In genomic region chr17:78214706-78215061, GRCh38 we compare ENCODE assay signal across 8 cellular contexts. TPM values are rescaled to one million over a fixed set of nuclear protein-coding genes. Genes with fewer than 3 reads are reported as not detected.
DNase-seq lines count a peak whose midpoint lies in the region; ATAC-seq and TF ChIP-seq lines count a peak whose summit lies in the region.

No MANE protein-coding gene starts in this region.

- no peaks in the 10 kb centered on the region for H3K36me3 ChIP-seq in adrenal gland (replicated peaks in 1 of 2)

- intact Hi-C loops in CD14-positive monocyte (cut with micrococcal nuclease): loop anchor here (2.0 to 5.0 kb wide), 2 partner anchors 16 to 38 kb away; no protein-coding TSS in a partner anchor
- intact Hi-C loops in adrenal gland (cut with DNase I): no loop called here
- intact Hi-C loops in head of caudate nucleus (cut with DNase I): loop anchor here (5.0 kb wide), 1 partner anchor 38 kb away; no protein-coding TSS in a partner anchor

- H3K4me3 ChIP-seq in LNCaP clone FGC (ENCODE audit: low read depth, low read length) (peak overlapping the region; percentile 83), choroid plexus epithelial cell (ENCODE audit: low read depth, low read length) (peak overlapping the region; percentile 74), adrenal gland (peak overlapping the region in 1 of 4 donors; percentile 27)

- no peak for ATAC-seq in naive thymus-derived CD8-positive, alpha-beta T cell

- peaks cover 16% of the 10 kb centered on the region for H3K4me1 Mint-ChIP-seq in CD14-positive monocyte
- H3K4me1 Mint-ChIP-seq in naive thymus-derived CD8-positive, alpha-beta T cell: peaks cover 4 to 11% (median 10%) of the 10 kb centered on the region in 4 donors

- peaks cover 5 to 18% of the 10 kb centered on the region in 2 donors for H3K36me3 Mint-ChIP-seq in CD14-positive monocyte
- no peaks in the 10 kb centered on the region for H3K36me3 Mint-ChIP-seq in naive thymus-derived CD8-positive, alpha-beta T cell

- peaks cover 0 to 2% (median 0%) of the 10 kb centered on the region in 3 donors for H3K27me3 Mint-ChIP-seq in CD14-positive monocyte (ENCODE audit: low read depth in 3 of 3)
- H3K27me3 Mint-ChIP-seq in naive thymus-derived CD8-positive, alpha-beta T cell: no peaks in the 10 kb centered on the region

- no peaks in the 10 kb centered on the region for H3K9me3 ChIP-seq in adrenal gland (replicated peaks in 1 of 3)

- POLR2A ChIA-PET in naive thymus-derived CD8-positive, alpha-beta T cell (lab: Charles Lee): interaction anchor here (1.4 kb wide), 1 partner anchor 35 kb away, joined by 3 read pairs; no protein-coding TSS in a partner anchor

- H3K4me1 ChIP-seq in adrenal gland (replicated peaks in 1 of 2): peaks cover 5 to 6% of the 10 kb centered on the region in 2 donors

- peak overlapping the region; percentile 70 to 78 for H3K4me3 Mint-ChIP-seq in CD14-positive monocyte
- peak overlapping the region; percentile 49 to 78 (median 70) for H3K4me3 Mint-ChIP-seq in naive thymus-derived CD8-positive, alpha-beta T cell

- TF ChIP-seq POLR2A in adrenal gland (IDR thresholded peaks at IDR 0.05): no peak

- no peaks in the 10 kb centered on the region for H3K27me3 ChIP-seq in adrenal gland

- H3K27ac Mint-ChIP-seq in CD14-positive monocyte: peak overlapping the region in 3 of 7 donors; percentile 78 to 89 (median 87)
- H3K27ac Mint-ChIP-seq in naive thymus-derived CD8-positive, alpha-beta T cell: no peak overlapping the region

- no peaks in the 10 kb centered on the region for H3K9me3 Mint-ChIP-seq in CD14-positive monocyte
- H3K9me3 Mint-ChIP-seq in naive thymus-derived CD8-positive, alpha-beta T cell: no peaks in the 10 kb centered on the region

- WGBS in adrenal gland, 4 donors: 17 to 33% (median 18%) methylated on average over 4 to 5 of the region's 5 CpGs

- H3K27ac ChIP-seq in adrenal gland: no peak overlapping the region

- DNase-seq in CD14-positive monocyte (ENCODE audit: low spot score): no peak
- no peak for DNase-seq in LNCaP clone FGC (ENCODE audit: low read depth)
- no peak for DNase-seq in choroid plexus epithelial cell (ENCODE audit: low read depth)
- DNase-seq in naive thymus-derived CD8-positive, alpha-beta T cell: no peak
- DNase-seq in HuH-7.5 (ENCODE audit: low spot score): no peak
- no peak for DNase-seq in adrenal gland
- DNase-seq in cerebellar cortex (ENCODE audit: low spot score): no peak
- no peak for DNase-seq in head of caudate nucleus

- TF ChIP-seq CTCF in CD14-positive monocyte (IDR thresholded peaks at IDR 0.05) (no peak), LNCaP clone FGC (IDR thresholded peaks at IDR 0.05; ENCODE audit: control insufficient read depth, extremely low read depth, insufficient read depth) (no peak), choroid plexus epithelial cell (conservative IDR thresholded peaks at IDR 0.05; ENCODE audit: low read depth, low read length) (no peak), adrenal gland (IDR thresholded peaks at IDR 0.05) (no peak)

RNA-seq across cellular contexts. Expression of gene BIRC5, which starts 0.6 kb away (rescaled TPM):
- polyA plus RNA-seq in CD14-positive monocyte (not detected), adrenal gland (1 to 10 TPM in 1 of 3 donors, under 1 TPM in 2; 0.32 to 1.3 (median 0.34) TPM)
- under 1 TPM in 1 of 2 experiments, not detected in 1; 0.30 TPM for total RNA-seq in naive thymus-derived CD8-positive, alpha-beta T cell
- polyA plus RNA-seq in naive thymus-derived CD8-positive, alpha-beta T cell: not detected
- total RNA-seq in adrenal gland: 1 to 10 TPM in 5 of 8 donors, under 1 TPM in 3; 0.12 to 2.9 (median 1.5) TPM

RNA-seq across cellular contexts. Expression of gene TMEM235, which starts 16.7 kb away (rescaled TPM):
- polyA plus RNA-seq in CD14-positive monocyte (not detected), adrenal gland (under 1 TPM in 1 of 3 donors, not detected in 2; 0.07 TPM)
- not detected for total RNA-seq in naive thymus-derived CD8-positive, alpha-beta T cell
- not detected for polyA plus RNA-seq in naive thymus-derived CD8-positive, alpha-beta T cell
- not detected for total RNA-seq in adrenal gland

RNA-seq across cellular contexts. Expression of gene AFMID, which starts 27.5 kb away (rescaled TPM):
- 10 to 100 TPM in 1 of 2 donors, 1 to 10 TPM in 1; 7.1 to 14.2 TPM for polyA plus RNA-seq in CD14-positive monocyte
- 1 to 10 TPM; 1.8 to 2.4 TPM for total RNA-seq in naive thymus-derived CD8-positive, alpha-beta T cell
- 1 to 10 TPM in 2 of 3 donors, under 1 TPM in 1; 0.41 to 1.7 (median 1.6) TPM for polyA plus RNA-seq in naive thymus-derived CD8-positive, alpha-beta T cell
- 10 to 100 TPM in 7 of 8 donors, 1 to 10 TPM in 1; 4.5 to 32.9 (median 21.9) TPM for total RNA-seq in adrenal gland
- 10 to 100 TPM in 1 of 3 donors, 1 to 10 TPM in 2; 9.0 to 16.3 (median 9.1) TPM for polyA plus RNA-seq in adrenal gland

RNA-seq across cellular contexts. Expression of gene TK1, which starts 27.8 kb away (rescaled TPM):
- polyA plus RNA-seq in CD14-positive monocyte: 1 to 10 TPM; 1.4 to 2.0 TPM
- not detected for total RNA-seq in naive thymus-derived CD8-positive, alpha-beta T cell
- 1 to 10 TPM in 1 of 3 donors, under 1 TPM in 1, not detected in 1; 0.18 to 1.1 TPM for polyA plus RNA-seq in naive thymus-derived CD8-positive, alpha-beta T cell
- 1 to 10 TPM; 2.0 to 8.5 (median 2.5) TPM for total RNA-seq in adrenal gland
- 1 to 10 TPM; 1.3 to 2.6 (median 1.6) TPM for polyA plus RNA-seq in adrenal gland

RNA-seq across cellular contexts. Expression of gene SYNGR2, which starts 46.3 kb away (rescaled TPM):
- polyA plus RNA-seq in CD14-positive monocyte: 100 to 1,000 TPM; 350 to 402 TPM
- total RNA-seq in naive thymus-derived CD8-positive, alpha-beta T cell: 10 to 100 TPM; 58.1 to 66.6 TPM
- polyA plus RNA-seq in naive thymus-derived CD8-positive, alpha-beta T cell: 100 to 1,000 TPM in 1 of 3 donors, 10 to 100 TPM in 2; 88.4 to 108 (median 92.1) TPM
- total RNA-seq in adrenal gland: 10 to 100 TPM; 36.3 to 98.1 (median 62.9) TPM
- polyA plus RNA-seq in adrenal gland: 10 to 100 TPM; 32.7 to 85.5 (median 38.9) TPM

Comparison
In these comparisons a context has a peak if more than half of its experiments do, and no peak if none do; other contexts are left out.
1. intact Hi-C loops: an anchor here in CD14-positive monocyte (2.0 to 5.0 kb wide) and head of caudate nucleus (5.0 kb wide); none called in adrenal gland.